ENCODE assay signal across 34 cellular contexts in the genomic region with DNA sequence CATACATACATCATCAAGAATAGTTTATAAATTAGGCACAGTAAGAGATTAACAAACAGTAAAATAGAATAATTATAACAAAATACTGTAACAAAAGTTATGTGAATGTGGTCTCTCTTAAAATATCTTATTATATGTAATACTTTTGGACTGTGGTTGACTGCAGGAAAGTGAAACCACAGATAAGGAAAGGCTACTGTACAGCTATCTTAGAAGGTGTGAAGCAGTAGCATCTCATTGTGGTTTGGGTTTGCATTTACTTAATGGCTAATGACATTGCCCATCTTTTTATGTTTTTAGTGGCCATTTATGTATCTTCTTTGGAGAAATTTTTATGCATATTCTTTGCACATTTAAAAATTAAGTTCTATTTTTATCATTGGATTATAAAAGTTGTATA.
"Had no signal": no experiment of that assay in that cellular context is flagged by ENCODE, and none has a peak within 500 bp of the region (broad histone marks: within the 10 kb centered on the region; RNA-seq: fewer than 3 reads in every experiment).

No MANE protein-coding gene starts in this region.

- H3K9me3 Mint-ChIP-seq: T-helper 1 cell treated with Interleukin-12 subunit alpha and Interleukin-12 subunit beta and Interleukin-4 antibody, amounts not matched to agents 30 μg/mL and 1 μg/mL, for 36 hours; T-helper 2 cell treated with Interferon-gamma antibody and Interleukin-4, amounts not matched to agents 5 μg/mL and 100 μg/mL, for 36 hours had no signal

- H3K4me1 Mint-ChIP-seq: activated naive CD8-positive, alpha-beta T cell treated with anti-CD3 and anti-CD28 coated beads for 36 hours; activated T-helper 17 cell treated with anti-CD3 and anti-CD28 coated beads, Interleukin-2, amount 50 U/mL, for 72 hours had no signal

- H3K36me3 Mint-ChIP-seq: activated naive CD8-positive, alpha-beta T cell treated with anti-CD3 and anti-CD28 coated beads for 36 hours had no signal

- ATAC-seq: activated CD8-positive, alpha-beta T cell treated with anti-CD3 and anti-CD28 coated beads for 36 hours; activated T-cell treated with anti-CD3 and anti-CD28 coated beads, Interleukin-2, amount 50 U/mL, for 72 hours; activated T-helper 17 cell treated with anti-CD3 and anti-CD28 coated beads, Interleukin-2, amount 50 U/mL, for 72 hours; K562 had no signal

- H3K27ac ChIP-seq: ascending aorta, breast epithelium, Peyer's patch, SJSA1, WERI-Rb-1 had no signal

- H3K27me3 Mint-ChIP-seq: activated CD8-positive, alpha-beta T cell treated with anti-CD3 and anti-CD28 coated beads for 36 hours; activated naive CD8-positive, alpha-beta T cell treated with anti-CD3 and anti-CD28 coated beads for 36 hours; activated T-helper 17 cell treated with anti-CD3 and anti-CD28 coated beads, Interleukin-2, amount 50 U/mL, for 72 hours had no signal

- H3K4me3 ChIP-seq: ascending aorta, breast epithelium, K562, Peyer's patch, SJSA1 had no signal

- H3K27ac Mint-ChIP-seq: activated CD8-positive, alpha-beta T cell treated with anti-CD3 and anti-CD28 coated beads for 36 hours; activated naive CD8-positive, alpha-beta T cell treated with anti-CD3 and anti-CD28 coated beads for 36 hours; activated T-cell treated with anti-CD3 and anti-CD28 coated beads, Interleukin-2, amount 50 U/mL, for 72 hours; activated T-helper 17 cell treated with anti-CD3 and anti-CD28 coated beads, Interleukin-2, amount 50 U/mL, for 72 hours; T-helper 1 cell treated with Interleukin-12 subunit alpha and Interleukin-12 subunit beta and Interleukin-4 antibody, amounts not matched to agents 30 μg/mL and 1 μg/mL, for 36 hours; T-helper 2 cell treated with Interferon-gamma antibody and Interleukin-4, amounts not matched to agents 5 μg/mL and 100 μg/mL, for 36 hours had no signal

- DNase-seq: activated CD4-positive, alpha-beta T cell treated with anti-CD3 and anti-CD28 coated beads for 1 hour; activated CD4-positive, alpha-beta T cell treated with anti-CD3 and anti-CD28 coated beads for 48 hours; activated CD4-positive, CD25-positive, alpha-beta regulatory T cell; activated CD8-positive, alpha-beta T cell treated with anti-CD3 and anti-CD28 coated beads for 36 hours; activated effector memory CD4-positive, alpha-beta T cell treated with anti-CD3 and anti-CD28 coated beads, Interleukin-2, amount 50 U/mL, for 16 hours; activated naive CD4-positive, alpha-beta T cell; activated naive CD4-positive, alpha-beta T cell treated with anti-CD3 and anti-CD28 coated beads, Interleukin-2, amount 50 U/mL, for 16 hours; activated naive CD8-positive, alpha-beta T cell treated with anti-CD3 and anti-CD28 coated beads for 36 hours; activated T-cell treated with anti-CD3 and anti-CD28 coated beads, Interleukin-2, amount 50 U/mL, for 1 hour; activated T-cell treated with anti-CD3 and anti-CD28 coated beads, Interleukin-2, amount 50 U/mL, for 72 hours; amygdala; IMR-90; NCI-H1048; NCI-H1105 treated with DMSO at 0.1 percent for 48 hours; NCI-H1436; NCI-H1694 treated with DMSO at 0.1 percent for 48 hours; NCI-H2029; NCI-H2107; NCI-H2171; NCI-H510A; NCI-H526; NCI-H748 treated with DMSO at 0.1 percent for 48 hours; Peyer's patch; RPMI8226; SHP77 treated with DMSO at 0.1 percent for 48 hours; SK-N-SH; WERI-Rb-1 had no signal

- H3K36me3 ChIP-seq: ascending aorta, breast epithelium, Peyer's patch, SJSA1, WERI-Rb-1 had no signal

- H3K27me3 ChIP-seq: ascending aorta, breast epithelium, Peyer's patch, SJSA1 had no signal

- H3K4me3 Mint-ChIP-seq: activated CD8-positive, alpha-beta T cell treated with anti-CD3 and anti-CD28 coated beads for 36 hours; activated naive CD8-positive, alpha-beta T cell treated with anti-CD3 and anti-CD28 coated beads for 36 hours; activated T-cell treated with anti-CD3 and anti-CD28 coated beads, Interleukin-2, amount 50 U/mL, for 72 hours; activated T-helper 17 cell treated with anti-CD3 and anti-CD28 coated beads, Interleukin-2, amount 50 U/mL, for 72 hours; T-helper 1 cell treated with Interleukin-12 subunit alpha and Interleukin-12 subunit beta and Interleukin-4 antibody, amounts not matched to agents 30 μg/mL and 1 μg/mL, for 36 hours; T-helper 2 cell treated with Interferon-gamma antibody and Interleukin-4, amounts not matched to agents 5 μg/mL and 100 μg/mL, for 36 hours had no signal
